In the genomic region with DNA sequence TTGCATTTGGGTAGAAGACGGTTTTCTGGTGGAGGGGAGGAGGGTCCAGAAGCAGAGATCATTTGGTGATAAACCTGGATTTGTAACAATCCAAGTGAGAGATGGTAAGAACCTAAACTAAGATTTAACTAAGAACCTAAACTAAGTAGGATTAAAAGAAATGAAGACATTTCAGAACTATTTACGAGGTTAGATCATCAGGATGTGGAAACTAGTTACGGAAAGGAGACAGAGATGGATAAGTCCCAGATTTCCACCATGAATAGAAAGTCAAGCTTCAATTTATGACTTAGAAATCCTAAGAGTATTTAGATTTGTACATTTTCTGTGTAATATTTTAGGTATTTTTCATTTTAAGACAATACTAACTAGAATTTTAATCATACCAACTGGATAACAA, we compare ENCODE assay signal across 28 cellular contexts.
"Had no signal": no experiment of that assay in that cellular context is flagged by ENCODE, and none has a peak within 500 bp of the region (broad histone marks: within the 10 kb centered on the region; RNA-seq: fewer than 3 reads in every experiment).

No MANE protein-coding gene starts in this region.

- H3K9me3 ChIP-seq: colonic mucosa, esophagus muscularis mucosa, esophagus squamous epithelium, gastrocnemius medialis, gastroesophageal sphincter, heart left ventricle had no signal

- DNase-seq: colonic mucosa; cortex of kidney; dermis blood vessel endothelial cell; dorsolateral prefrontal cortex; effector CD4-positive, alpha-beta T cell; effector CD8-positive, alpha-beta T cell; effector memory CD4-positive, alpha-beta T cell; effector memory CD8-positive, alpha-beta T cell; endodermal cell; erythroblast; esophagus squamous epithelium; foreskin keratinocyte; foreskin melanocyte; gastrocnemius medialis; glutamatergic neuron; head of caudate nucleus; heart left ventricle; heart right ventricle had no signal

- H3K27ac Mint-ChIP-seq: dendritic cell treated with granulocyte-macrophage colony-stimulating factor and Interleukin-4, amounts not matched to agents 40 ng/mL and 50 ng/mL, for 4 days; effector memory CD8-positive, alpha-beta T cell; endodermal cell had no signal

- H3K9me3 Mint-ChIP-seq: dendritic cell treated with granulocyte-macrophage colony-stimulating factor and Interleukin-4, amounts not matched to agents 40 ng/mL and 50 ng/mL, for 4 days; endodermal cell had no signal

- H3K27ac ChIP-seq: colonic mucosa, coronary artery, dorsolateral prefrontal cortex, epithelial cell of prostate, esophagus muscularis mucosa, esophagus squamous epithelium, foreskin keratinocyte, gastrocnemius medialis, gastroesophageal sphincter, heart left ventricle, heart right ventricle, hepatocyte had no signal

- H3K36me3 ChIP-seq: colonic mucosa, esophagus muscularis mucosa, esophagus squamous epithelium, gastrocnemius medialis, gastroesophageal sphincter, heart left ventricle, heart right ventricle had no signal

- H3K27me3 ChIP-seq: colonic mucosa, esophagus muscularis mucosa, esophagus squamous epithelium, foreskin keratinocyte, gastrocnemius medialis, hepatocyte had no signal

- H3K4me3 Mint-ChIP-seq: dendritic cell treated with granulocyte-macrophage colony-stimulating factor and Interleukin-4, amounts not matched to agents 40 ng/mL and 50 ng/mL, for 4 days; effector memory CD8-positive, alpha-beta T cell; endodermal cell had no signal

- H3K4me1 ChIP-seq: colonic mucosa, esophagus muscularis mucosa, esophagus squamous epithelium, foreskin keratinocyte, gastrocnemius medialis, gastroesophageal sphincter, heart left ventricle, heart right ventricle had no signal

- ATAC-seq: effector memory CD8-positive, alpha-beta T cell; esophagus mucosa; foreskin keratinocyte; gastrocnemius medialis; gastroesophageal sphincter; heart left ventricle; heart right ventricle had no signal

- FAIRE-seq: endometrium, endothelial cell of umbilical vein, frontal cortex had no signal

- H3K4me3 ChIP-seq: colonic mucosa, coronary artery, dorsolateral prefrontal cortex, esophagus muscularis mucosa, esophagus squamous epithelium, gastrocnemius medialis, gastroesophageal sphincter, heart left ventricle, heart right ventricle, hepatocyte had no signal

- H3K4me1 Mint-ChIP-seq: endodermal cell had no signal

- H3K27me3 Mint-ChIP-seq: dendritic cell treated with granulocyte-macrophage colony-stimulating factor and Interleukin-4, amounts not matched to agents 40 ng/mL and 50 ng/mL, for 4 days; effector memory CD8-positive, alpha-beta T cell had no signal
